In the genomic region with DNA sequence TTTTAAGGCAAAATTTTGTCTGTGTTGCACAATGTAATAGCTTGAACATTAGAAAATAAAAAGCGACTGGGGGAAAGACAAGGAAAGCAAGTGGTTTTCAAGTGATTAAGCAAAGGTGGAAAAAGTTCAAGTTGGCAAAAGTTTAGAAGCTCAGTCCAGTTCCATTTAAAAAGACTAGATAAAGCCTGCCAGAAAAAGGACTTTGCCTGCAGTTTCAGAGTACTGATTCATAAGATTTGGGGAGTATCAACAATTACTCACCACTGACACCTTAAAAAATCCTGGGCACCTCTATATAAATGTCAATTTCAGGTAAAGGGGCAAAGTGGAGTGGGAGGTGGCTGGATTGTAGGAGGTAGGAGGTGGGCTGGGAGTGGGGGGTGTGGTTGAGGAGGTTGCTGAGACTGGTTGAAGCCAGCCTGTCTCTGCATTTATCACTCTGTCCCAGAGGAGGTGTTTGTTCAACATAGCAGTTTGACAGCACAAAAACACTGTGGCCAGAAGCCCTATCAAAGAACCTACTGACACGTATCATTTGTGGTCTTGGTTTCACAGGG, we compare ENCODE assay signal across 10 cellular contexts. TPM values are rescaled to one million over a fixed set of nuclear protein-coding genes. Genes with fewer than 3 reads are reported as not detected.
DNase-seq lines count a peak whose midpoint lies in the region; ATAC-seq and TF ChIP-seq lines count a peak whose summit lies in the region.
"Had no signal": no experiment of that assay in that cellular context is flagged by ENCODE, and none has a peak within 500 bp of the region (broad histone marks: within the 10 kb centered on the region; RNA-seq: fewer than 3 reads in every experiment).

No MANE protein-coding gene starts in this region.

- ATAC-seq in naive thymus-derived CD4-positive, alpha-beta T cell, result peak; percentile 61
- no peak for ATAC-seq in HG02981 (IDR thresholded peaks at IDR 0.05; ENCODE audit: unreplicated experiment)

- no peak overlapping the region for H2AFZ ChIP-seq in trophoblast cell (ENCODE audit: insufficient read depth, low read length, poor library complexity)

- no peak for TF ChIP-seq CTCF in A673 (conservative IDR thresholded peaks at IDR 0.05; ENCODE audit: low read depth, low read length)
- no peak for TF ChIP-seq CTCF in dorsolateral prefrontal cortex (IDR thresholded peaks at IDR 0.05 in 54 of 56, conservative IDR thresholded peaks at IDR 0.05 in 2 of 56; ENCODE audit: low read depth in 1 of 56, partially characterized antibody in 56 of 56)

- H3K4me2 ChIP-seq in trophoblast cell (ENCODE audit: low read length), result no peak overlapping the region

- H3K4me3 ChIP-seq in A673 (ENCODE audit: low read depth, low read length, poor library complexity, severe bottlenecking) (no peak overlapping the region), MG63 (no peak overlapping the region), dorsolateral prefrontal cortex (peak overlapping the region in 45 of 59 donors; percentile 0 to 100 (median 29)), trophoblast cell (ENCODE audit: low read depth, low read length) (no peak overlapping the region)
- no peak overlapping the region for H3K4me3 ChIP-seq in naive thymus-derived CD4-positive, alpha-beta T cell (ENCODE audit: low read length)
- H3K4me3 ChIP-seq: HAP-1 had no signal

- H3K36me3 ChIP-seq in A673 (ENCODE audit: insufficient read depth, low read length, poor library complexity, severe bottlenecking), result peaks cover 24% of the 10 kb centered on the region
- peaks cover 24% of the 10 kb centered on the region for H3K36me3 ChIP-seq in MG63
- H3K36me3 ChIP-seq in naive thymus-derived CD4-positive, alpha-beta T cell (ENCODE audit: control insufficient read depth in 2 of 3, insufficient read depth in 3 of 3, low read length in 3 of 3), result no peaks in the 10 kb centered on the region
- H3K36me3 ChIP-seq in trophoblast cell (ENCODE audit: control insufficient read depth in 1 of 2, insufficient read depth in 2 of 2, low read length in 2 of 2), result no peaks in the 10 kb centered on the region

- H3K9me3 Mint-ChIP-seq in naive thymus-derived CD4-positive, alpha-beta T cell, result no peaks in the 10 kb centered on the region

- peak overlapping the region; percentile 28 for H3K27ac ChIP-seq in A673 (ENCODE audit: low read depth, low read length, poor library complexity, severe bottlenecking)
- peak overlapping the region; percentile 90 to 100 (median 100) for H3K27ac ChIP-seq in dorsolateral prefrontal cortex
- H3K27ac ChIP-seq in naive thymus-derived CD4-positive, alpha-beta T cell (ENCODE audit: low read depth, low read length), result no peak overlapping the region
- no peak overlapping the region for H3K27ac ChIP-seq in trophoblast cell (ENCODE audit: low read depth, low read length)
- H3K27ac ChIP-seq: epithelial cell of prostate had no signal

- H3K9me3 ChIP-seq in A673 (ENCODE audit: low read depth, low read length, poor library complexity, severe bottlenecking) (no peaks in the 10 kb centered on the region), MG63 (no peaks in the 10 kb centered on the region), trophoblast cell (ENCODE audit: insufficient read depth, low read depth, low read length) (no peaks in the 10 kb centered on the region)
- H3K9me3 ChIP-seq in naive thymus-derived CD4-positive, alpha-beta T cell (ENCODE audit: control insufficient read depth in 2 of 3, low read length in 3 of 3), result no peaks in the 10 kb centered on the region
- H3K9me3 ChIP-seq: HAP-1 had no signal

- H3K18ac ChIP-seq in trophoblast cell (ENCODE audit: low read length), result no peak overlapping the region

- H3K9ac ChIP-seq in trophoblast cell (ENCODE audit: low read length), result no peak overlapping the region

- no peak overlapping the region for H3K4ac ChIP-seq in trophoblast cell (ENCODE audit: low read depth, low read length)

- no TSS peak for BruUV-seq in A673 (replicated peaks; lab: Mats Ljungman, UMichigan)

- no peak overlapping the region for H3K14ac ChIP-seq in trophoblast cell (ENCODE audit: low read length)

- H4K91ac ChIP-seq in trophoblast cell (ENCODE audit: low read depth, low read length), result no peak overlapping the region

- H3K27me3 Mint-ChIP-seq in naive thymus-derived CD4-positive, alpha-beta T cell, result peaks cover 9 to 49% (median 31%) of the 10 kb centered on the region in 5 donors

- WGBS in trophoblast cell (ENCODE audit: extremely low coverage, insufficient coverage, insufficient read length), result no CpG with 5 or more reads among the region's 2 CpGs

- no peaks in the 10 kb centered on the region for H3K36me3 Mint-ChIP-seq in naive thymus-derived CD4-positive, alpha-beta T cell

- H3K27me3 ChIP-seq in A673 (replicated peaks; ENCODE audit: insufficient read depth, low read depth, low read length, poor library complexity) (no peaks in the 10 kb centered on the region), MG63 (no peaks in the 10 kb centered on the region), dorsolateral prefrontal cortex (no peaks in the 10 kb centered on the region), trophoblast cell (ENCODE audit: insufficient read depth, low read length) (no peaks in the 10 kb centered on the region)
- H3K27me3 ChIP-seq in naive thymus-derived CD4-positive, alpha-beta T cell (ENCODE audit: control insufficient read depth in 2 of 2, insufficient read depth in 2 of 2, low read length in 2 of 2), result no peaks in the 10 kb centered on the region

- H2AK5ac ChIP-seq in trophoblast cell (ENCODE audit: low read length), result no peak overlapping the region

- H4K8ac ChIP-seq in trophoblast cell (ENCODE audit: low read depth, low read length), result no peak overlapping the region

- peak overlapping the region in 1 of 10 donors; percentile 46 for H3K4me3 Mint-ChIP-seq in naive thymus-derived CD4-positive, alpha-beta T cell

- DNase-seq in A673 (ENCODE audit: low spot score) (no peak), MG63 (peak; percentile 48), dorsolateral prefrontal cortex (no peak), NCI-H82 (lab: John Stamatoyannopoulos, UW) (no peak), trophoblast cell (no peak), GF-D8 (lab: John Stamatoyannopoulos, UW) (no peak)
- DNase-seq in naive thymus-derived CD4-positive, alpha-beta T cell, result no peak

- no peak overlapping the region for H3K27ac Mint-ChIP-seq in naive thymus-derived CD4-positive, alpha-beta T cell

- H3K79me1 ChIP-seq in trophoblast cell (ENCODE audit: low read length), result peaks cover 5% of the 10 kb centered on the region

- H3K4me1 Mint-ChIP-seq in naive thymus-derived CD4-positive, alpha-beta T cell, result peaks cover 0 to 19% (median 0%) of the 10 kb centered on the region in 7 donors

- H2BK120ac ChIP-seq in trophoblast cell (ENCODE audit: insufficient read depth, low read length, poor library complexity), result no peak overlapping the region

- POLR2A ChIA-PET in A673 (lab: Charles Lee; ENCODE audit: low non-redundant PET), result no interaction called here
- POLR2A ChIA-PET in naive thymus-derived CD4-positive, alpha-beta T cell (lab: Charles Lee), result no interaction called here

- H2BK12ac ChIP-seq in trophoblast cell (ENCODE audit: low read length), result no peak overlapping the region

- H4K12ac ChIP-seq in trophoblast cell (ENCODE audit: low read depth, low read length), result no peak overlapping the region

- CTCF ChIA-PET in A673 (lab: Charles Lee), result no interaction called here
- CTCF ChIA-PET in naive thymus-derived CD4-positive, alpha-beta T cell (lab: Charles Lee), result no interaction called here

- H3K4me1 ChIP-seq in A673 (ENCODE audit: insufficient read depth, low read length, poor library complexity, severe bottlenecking) (peaks cover 81% of the 10 kb centered on the region), trophoblast cell (ENCODE audit: control insufficient read depth in 1 of 2, insufficient read depth in 2 of 2, low read length in 2 of 2) (peaks cover 4 to 5% of the 10 kb centered on the region in 2 experiments)
- peaks cover 0 to 38% of the 10 kb centered on the region in 2 donors for H3K4me1 ChIP-seq in naive thymus-derived CD4-positive, alpha-beta T cell (ENCODE audit: control insufficient read depth in 2 of 2, insufficient read depth in 2 of 2, low read length in 2 of 2)

- no peak overlapping the region for H2BK5ac ChIP-seq in trophoblast cell (ENCODE audit: low read depth, low read length, poor library complexity)

- no peak overlapping the region for H3K23ac ChIP-seq in trophoblast cell (ENCODE audit: low read length)

- no peaks in the 10 kb centered on the region for H3K79me2 ChIP-seq in trophoblast cell (ENCODE audit: control insufficient read depth, insufficient read depth, low read length, poor library complexity)

- intact Hi-C loops in A673 (cut with micrococcal nuclease; ENCODE audit: unreplicated experiment) (no loop called here), dorsolateral prefrontal cortex (cut with DNase I) (loop anchor here in 1 of 2 donors (2.0 kb wide), 1 partner anchor 39 kb away; no protein-coding TSS in a partner anchor)
- intact Hi-C loops in naive thymus-derived CD4-positive, alpha-beta T cell (cut with micrococcal nuclease), result no loop called here

RNA-seq across cellular contexts. Expression of a gene that starts 14.6 kb away (rescaled TPM):
- total RNA-seq in A673 (2021), result 146 TPM in 2 replicates
- total RNA-seq in MG63 (2014; rRNA removed; shearing (Covaris generic); ENCODE audit: low replicate concordance), result 13.3 and 35.1 TPM in 2 replicates
- 100 to 1,000 TPM; 160 to 942 (median 318) TPM for total RNA-seq in dorsolateral prefrontal cortex
- total RNA-seq in naive thymus-derived CD4-positive, alpha-beta T cell, result 100 to 1,000 TPM in 1 of 5 experiments, 10 to 100 TPM in 1, 1 to 10 TPM in 3; 4.2 to 534 (median 6.6) TPM
- under 1 TPM; 0.26 to 0.39 TPM for polyA plus RNA-seq in naive thymus-derived CD4-positive, alpha-beta T cell
- 4.0 and 4.4 TPM in 2 replicates for polyA plus RNA-seq in trophoblast cell (2013)

Comparison
In these comparisons a context has a peak if more than half of its experiments do, and no peak if none do; other contexts are left out.
1. H3K27ac ChIP-seq: peak in A673 (single experiment) and dorsolateral prefrontal cortex (59 of 59); none in naive thymus-derived CD4-positive, alpha-beta T cell (single experiment) and trophoblast cell (single experiment).
2. H3K4me3 ChIP-seq: peak in dorsolateral prefrontal cortex (45 of 59); none in A673 (single experiment), MG63 (single experiment), naive thymus-derived CD4-positive, alpha-beta T cell (single experiment) and trophoblast cell (single experiment).